In genomic region chr4:1500966-1501753, GRCh38 we compare ENCODE assay signal across 16 cellular contexts.
DNase-seq lines count a peak whose midpoint lies in the region; ATAC-seq, FAIRE-seq and TF ChIP-seq lines count a peak whose summit lies in the region.
"Had no signal": no experiment of that assay in that cellular context is flagged by ENCODE, and none has a peak within 500 bp of the region (broad histone marks: within the 10 kb centered on the region; RNA-seq: fewer than 3 reads in every experiment).

No MANE protein-coding gene starts in this region.

- no peak overlapping the region for H3K4me3 ChIP-seq in left lung
- H3K4me3 ChIP-seq in osteoblast (ENCODE audit: insufficient read depth, low read length) = no peak overlapping the region
- H3K4me3 ChIP-seq in thyroid gland (replicated peaks in 1 of 3) = no peak overlapping the region
- H3K4me3 ChIP-seq: BLaER1 had no signal

- H3K9me3 ChIP-seq in left lung (no peaks in the 10 kb centered on the region), osteoblast (ENCODE audit: low read depth, low read length) (no peaks in the 10 kb centered on the region), thyroid gland (no peaks in the 10 kb centered on the region)
- H3K9me3 ChIP-seq: BLaER1 had no signal

- no peaks in the 10 kb centered on the region for H3K79me2 ChIP-seq in osteoblast (ENCODE audit: insufficient read depth, low read length)

- no peaks in the 10 kb centered on the region for H4K20me1 ChIP-seq in osteoblast (ENCODE audit: insufficient read depth, low read length)
- H4K20me1 ChIP-seq: BLaER1 had no signal

- H3K27ac ChIP-seq in left lung = no peak overlapping the region
- no peak overlapping the region for H3K27ac ChIP-seq in osteoblast (ENCODE audit: low read depth, low read length)
- no peak overlapping the region for H3K27ac ChIP-seq in thyroid gland
- H3K27ac ChIP-seq: BLaER1 had no signal

- FAIRE-seq in frontal cortex (lab: Jason Lieb, UNC) = no peak
- FAIRE-seq: GM12891, H54, RCC 7860 had no signal

- H2AFZ ChIP-seq in osteoblast (ENCODE audit: low read length) = no peak overlapping the region

- intact Hi-C loops in left lung (cut with DNase I) (no loop called here), thyroid gland (cut with DNase I) (no loop called here)

- TF ChIP-seq POLR2A in thyroid gland (IDR thresholded peaks at IDR 0.05) = no peak

- 75 to 78% methylated on average over 13 to 15 of the region's 15 CpGs for WGBS in thyroid gland, 2 donors

- H3K36me3 ChIP-seq in left lung (no peaks in the 10 kb centered on the region), osteoblast (ENCODE audit: insufficient read depth, low read length) (no peaks in the 10 kb centered on the region), thyroid gland (no peaks in the 10 kb centered on the region)
- H3K36me3 ChIP-seq: BLaER1 had no signal

- DNase-seq in 8988T (peak; percentile 21), D341Med (ENCODE audit: low spot score) (peak; percentile 29), left lung (peak; percentile 17 to 51), osteoblast (ENCODE audit: insufficient read length, low spot score, missing footprints) (peak; percentile 85), thyroid gland (no peak), frontal cortex (ENCODE audit: low spot score in 2 of 2) (no peak), kidney glomerular epithelial cell (lab: John Stamatoyannopoulos, UW) (no peak)
- DNase-seq: ACHN, DMS153, NCI-H187, NCI-H446, NCI-H526 had no signal

- TF ChIP-seq CTCF in left lung (IDR thresholded peaks at IDR 0.05) (no peak), osteoblast (IDR thresholded peaks at IDR 0.05; ENCODE audit: extremely low read depth, low read depth, low read length) (no peak), thyroid gland (IDR thresholded peaks at IDR 0.05) (no peak)

- H3K27me3 ChIP-seq in left lung (peaks cover 0 to 47% of the 10 kb centered on the region in 2 donors), osteoblast (ENCODE audit: insufficient read depth, low read length) (peaks cover 2% of the 10 kb centered on the region), thyroid gland (no peaks in the 10 kb centered on the region)
- H3K27me3 ChIP-seq: BLaER1 had no signal

- H3K4me2 ChIP-seq in osteoblast (ENCODE audit: insufficient read depth, low read length) = no peak overlapping the region
- H3K4me2 ChIP-seq: BLaER1 had no signal

- no peak for ATAC-seq in left lung

- H3K4me1 ChIP-seq in left lung = no peaks in the 10 kb centered on the region
- H3K4me1 ChIP-seq in osteoblast (ENCODE audit: insufficient read depth, low read length) = no peaks in the 10 kb centered on the region
- H3K4me1 ChIP-seq in thyroid gland = no peaks in the 10 kb centered on the region

Comparison
In these comparisons a context has a peak if more than half of its experiments do, and no peak if none do; other contexts are left out.
1. DNase-seq: peak in 8988T (single experiment), D341Med (single experiment), left lung (2 of 2) and osteoblast (single experiment); none in thyroid gland (0 of 2), frontal cortex (0 of 2) and kidney glomerular epithelial cell (single experiment).